Comparison of ENCODE assay signal across 16 cellular contexts in the genomic region with DNA sequence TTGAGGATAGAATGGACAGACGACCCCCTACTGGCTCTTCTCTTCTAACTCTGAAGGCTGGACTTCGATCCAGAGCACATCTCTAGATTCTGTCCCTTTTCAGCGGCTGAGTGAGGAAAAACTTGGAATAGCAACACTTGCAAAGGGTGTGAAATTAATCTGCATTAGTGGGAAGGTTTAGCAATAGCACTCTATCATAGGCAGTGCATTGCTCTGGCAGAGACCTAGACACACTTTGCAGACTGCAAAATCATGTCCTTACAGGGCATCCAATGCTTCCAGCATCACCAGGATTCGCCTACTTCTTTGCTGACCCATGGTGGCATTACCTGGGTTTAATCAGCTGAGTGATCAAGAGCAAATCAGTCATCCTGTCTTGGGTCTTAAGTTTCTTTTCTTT. TPM values are rescaled to one million over a fixed set of nuclear protein-coding genes. Genes with fewer than 3 reads are reported as not detected.
DNase-seq lines count a peak whose midpoint lies in the region; ATAC-seq, FAIRE-seq and TF ChIP-seq lines count a peak whose summit lies in the region.
"Had no signal": no experiment of that assay in that cellular context is flagged by ENCODE, and none has a peak within 500 bp of the region (broad histone marks: within the 10 kb centered on the region; RNA-seq: fewer than 3 reads in every experiment).

No MANE protein-coding gene starts in this region.

- H3K9me3 ChIP-seq in T-helper 17 cell (ENCODE audit: control insufficient read depth, low read length, poor library complexity, severe bottlenecking), result no peaks in the 10 kb centered on the region

- no peak for DNase-seq in T-helper 17 cell
- DNase-seq in left cardiac atrium, result no peak
- no peak for DNase-seq in memory B cell (ENCODE audit: low spot score in 2 of 2)
- no peak for DNase-seq in GM19239 (ENCODE audit: insufficient read length, low spot score)
- no peak for DNase-seq in omental fat pad (ENCODE audit: low spot score)
- DNase-seq: C1 segment of cervical spinal cord; CD4-positive, alpha-beta memory T cell; DMS79; H7 had no signal

- peak overlapping the region; percentile 57 for H3K27ac Mint-ChIP-seq in T-helper 17 cell
- peak overlapping the region; percentile 19 for H3K27ac Mint-ChIP-seq in memory B cell
- no peak overlapping the region for H3K27ac Mint-ChIP-seq in activated T-helper 17 cell treated with anti-CD3 and anti-CD28 coated beads, Interleukin-2, amount 50 U/mL, for 72 hours
- H3K27ac Mint-ChIP-seq: B cell, GM23338 had no signal

- H3K27me3 Mint-ChIP-seq in T-helper 17 cell, result peaks cover 4% of the 10 kb centered on the region
- no peaks in the 10 kb centered on the region for H3K27me3 Mint-ChIP-seq in memory B cell
- peaks cover 4% of the 10 kb centered on the region for H3K27me3 Mint-ChIP-seq in activated T-helper 17 cell treated with anti-CD3 and anti-CD28 coated beads, Interleukin-2, amount 50 U/mL, for 72 hours
- H3K27me3 Mint-ChIP-seq: B cell had no signal

- H3K4me1 Mint-ChIP-seq in T-helper 17 cell (peaks cover 25% of the 10 kb centered on the region), memory B cell (peaks cover 39% of the 10 kb centered on the region)
- H3K4me1 Mint-ChIP-seq in activated T-helper 17 cell treated with anti-CD3 and anti-CD28 coated beads, Interleukin-2, amount 50 U/mL, for 72 hours, result peaks cover 11% of the 10 kb centered on the region

- ATAC-seq in T-helper 17 cell (no peak), left cardiac atrium (peak; percentile 17 to 78), memory B cell (ENCODE audit: low read depth) (no peak), esophagus mucosa (no peak), omental fat pad (ENCODE audit: low FRiP score) (no peak)
- ATAC-seq in activated T-helper 17 cell treated with anti-CD3 and anti-CD28 coated beads, Interleukin-2, amount 50 U/mL, for 72 hours (replicated peaks), result no peak
- ATAC-seq: GM12878, GM23338 had no signal

- H3K36me3 Mint-ChIP-seq in T-helper 17 cell (ENCODE audit: low read depth) (no peaks in the 10 kb centered on the region), memory B cell (peaks cover 11% of the 10 kb centered on the region)
- H3K36me3 Mint-ChIP-seq in activated T-helper 17 cell treated with anti-CD3 and anti-CD28 coated beads, Interleukin-2, amount 50 U/mL, for 72 hours (ENCODE audit: low read depth), result no peaks in the 10 kb centered on the region
- H3K36me3 Mint-ChIP-seq: CD4-positive, alpha-beta memory T cell had no signal

- no peak for TF ChIP-seq CTCF in omental fat pad (IDR thresholded peaks at IDR 0.05)

- no peaks in the 10 kb centered on the region for H3K9me3 Mint-ChIP-seq in memory B cell
- H3K9me3 Mint-ChIP-seq in activated T-helper 17 cell treated with anti-CD3 and anti-CD28 coated beads, Interleukin-2, amount 50 U/mL, for 72 hours, result no peaks in the 10 kb centered on the region
- H3K9me3 Mint-ChIP-seq: CD4-positive, alpha-beta memory T cell; GM23338 had no signal

- FAIRE-seq in GM19239 (lab: Jason Lieb, UNC), result no peak
- FAIRE-seq: A204.1, GM12878, GM18507 had no signal

- H3K4me3 Mint-ChIP-seq in T-helper 17 cell, result no peak overlapping the region
- H3K4me3 Mint-ChIP-seq in memory B cell, result no peak overlapping the region
- H3K4me3 Mint-ChIP-seq in activated T-helper 17 cell treated with anti-CD3 and anti-CD28 coated beads, Interleukin-2, amount 50 U/mL, for 72 hours, result no peak overlapping the region
- H3K4me3 Mint-ChIP-seq: B cell, GM23338 had no signal

- intact Hi-C loops in left cardiac atrium (cut with DNase I), result no loop called here

RNA-seq across cellular contexts. Expression of gene DAPK2, which starts 43.1 kb away (rescaled TPM):
- total RNA-seq in T-helper 17 cell, result 1 to 10 TPM; 1.6 to 2.7 TPM
- total RNA-seq in left cardiac atrium, result 10 to 100 TPM; 72.5 to 94.9 TPM
- total RNA-seq in activated T-helper 17 cell treated with anti-CD3 and anti-CD28 coated beads, Interleukin-2, amount 50 U/mL, for 72 hours, result 10 to 100 TPM in 1 of 2 donors, under 1 TPM in 1; 0.82 to 10.6 TPM
- total RNA-seq in esophagus mucosa, result 9.6 TPM
- total RNA-seq in omental fat pad, result 10 to 100 TPM; 12.0 to 49.8 (median 25.6) TPM

Comparison
In these comparisons a context has a peak if more than half of its experiments do, and no peak if none do; other contexts are left out.
1. ATAC-seq: peak in left cardiac atrium (2 of 2); none in T-helper 17 cell (single experiment), memory B cell (single experiment), activated T-helper 17 cell treated with anti-CD3 and anti-CD28 coated beads, Interleukin-2, amount 50 U/mL, for 72 hours (single experiment), esophagus mucosa (single experiment) and omental fat pad (single experiment).